30 cellular contexts compared by ENCODE assay signal in genomic region chr1:8790478-8790877, GRCh38.
"Had no signal": no experiment of that assay in that cellular context is flagged by ENCODE, and none has a peak within 500 bp of the region (broad histone marks: within the 10 kb centered on the region; RNA-seq: fewer than 3 reads in every experiment).

No MANE protein-coding gene starts in this region.

- H3K27ac Mint-ChIP-seq: activated CD4-positive, alpha-beta memory T cell treated with anti-CD3 and anti-CD28 coated beads for 36 hours; activated CD4-positive, alpha-beta T cell treated with anti-CD3 and anti-CD28 coated beads, Interleukin-2, amount 10 ng/mL, durations not matched to agents 24 days and 14 days; activated naive CD4-positive, alpha-beta T cell treated with anti-CD3 and anti-CD28 coated beads, Interleukin-2, amount 10 ng/mL, durations not matched to agents 7 days and 5 days; activated naive CD4-positive, alpha-beta T cell treated with anti-CD3 and anti-CD28 coated beads, Interleukin-2, amount 50 U/mL, for 72 hours; activated naive CD8-positive, alpha-beta T cell treated with anti-CD3 and anti-CD28 coated beads, Interleukin-2, amount 10 ng/mL, durations not matched to agents 7 days and 5 days; activated T-cell treated with anti-CD3 and anti-CD28 coated beads, Interleukin-2, amount 50 U/mL, for 24 hours; activated T-cell treated with anti-CD3 and anti-CD28 coated beads, Interleukin-2, amount 50 U/mL, for 72 hours; T-helper 2 cell treated with Interferon-gamma antibody and Interleukin-4, amounts not matched to agents 5 μg/mL and 100 μg/mL, for 36 hours had no signal

- H3K27me3 Mint-ChIP-seq: activated CD4-positive, alpha-beta memory T cell treated with anti-CD3 and anti-CD28 coated beads for 36 hours; activated CD4-positive, alpha-beta T cell treated with anti-CD3 and anti-CD28 coated beads, Interleukin-2, amount 10 ng/mL, durations not matched to agents 24 days and 14 days; activated naive CD4-positive, alpha-beta T cell treated with anti-CD3 and anti-CD28 coated beads, Interleukin-2, amount 10 ng/mL, durations not matched to agents 7 days and 5 days; activated naive CD8-positive, alpha-beta T cell treated with anti-CD3 and anti-CD28 coated beads, Interleukin-2, amount 10 ng/mL, durations not matched to agents 7 days and 5 days; activated T-cell treated with anti-CD3 and anti-CD28 coated beads, Interleukin-2, amount 50 U/mL, for 24 hours; brain; T-helper 17 cell had no signal

- H3K4me3 Mint-ChIP-seq: activated CD4-positive, alpha-beta memory T cell treated with anti-CD3 and anti-CD28 coated beads for 36 hours; activated CD4-positive, alpha-beta T cell treated with anti-CD3 and anti-CD28 coated beads, Interleukin-2, amount 10 ng/mL, durations not matched to agents 24 days and 14 days; activated naive CD4-positive, alpha-beta T cell treated with anti-CD3 and anti-CD28 coated beads, Interleukin-2, amount 10 ng/mL, durations not matched to agents 7 days and 5 days; activated naive CD8-positive, alpha-beta T cell treated with anti-CD3 and anti-CD28 coated beads, Interleukin-2, amount 10 ng/mL, durations not matched to agents 7 days and 5 days; activated T-cell treated with anti-CD3 and anti-CD28 coated beads, Interleukin-2, amount 50 U/mL, for 24 hours; activated T-cell treated with anti-CD3 and anti-CD28 coated beads, Interleukin-2, amount 50 U/mL, for 72 hours; brain; T-helper 17 cell; T-helper 2 cell treated with Interferon-gamma antibody and Interleukin-4, amounts not matched to agents 5 μg/mL and 100 μg/mL, for 36 hours had no signal

- H3K27me3 ChIP-seq: ascending aorta, breast epithelium, cardiac muscle cell, colonic mucosa had no signal

- H3K4me3 ChIP-seq: ascending aorta, breast epithelium, cardiac muscle cell, colonic mucosa had no signal

- H3K9me3 ChIP-seq: ascending aorta, breast epithelium, colonic mucosa had no signal

- H3K4me1 ChIP-seq: ascending aorta, colonic mucosa had no signal

- H3K27ac ChIP-seq: ascending aorta, colonic mucosa had no signal

- H3K36me3 Mint-ChIP-seq: activated CD4-positive, alpha-beta memory T cell treated with anti-CD3 and anti-CD28 coated beads for 36 hours; activated naive CD4-positive, alpha-beta T cell treated with anti-CD3 and anti-CD28 coated beads, Interleukin-2, amount 10 ng/mL, durations not matched to agents 7 days and 5 days; activated naive CD8-positive, alpha-beta T cell treated with anti-CD3 and anti-CD28 coated beads, Interleukin-2, amount 10 ng/mL, durations not matched to agents 7 days and 5 days had no signal

- H3K4me1 Mint-ChIP-seq: activated CD4-positive, alpha-beta T cell treated with anti-CD3 and anti-CD28 coated beads, Interleukin-2, amount 10 ng/mL, durations not matched to agents 24 days and 14 days; activated naive CD4-positive, alpha-beta T cell treated with anti-CD3 and anti-CD28 coated beads, Interleukin-2, amount 10 ng/mL, durations not matched to agents 7 days and 5 days had no signal

- ATAC-seq: activated CD4-positive, CD25-positive, alpha-beta regulatory T cell treated with anti-CD3 and anti-CD28 coated beads, Interleukin-2, amount 50 U/mL, for 24 hours; activated naive CD4-positive, alpha-beta T cell treated with anti-CD3 and anti-CD28 coated beads, Interleukin-2, amount 50 U/mL, for 72 hours; activated T-cell treated with anti-CD3 and anti-CD28 coated beads, Interleukin-2, amount 50 U/mL, for 72 hours; esophagus mucosa; T-helper 17 cell had no signal

- DNase-seq: activated CD4-positive, alpha-beta memory T cell treated with anti-CD3 and anti-CD28 coated beads for 36 hours; activated CD4-positive, alpha-beta T cell treated with anti-CD3 and anti-CD28 coated beads, Interleukin-2, amount 10 ng/mL, durations not matched to agents 24 days and 14 days; activated CD8-positive, alpha-beta memory T cell treated with anti-CD3 and anti-CD28 coated beads, Interleukin-2, amount 50 U/mL, for 48 hours; activated gamma-delta T cell; activated naive CD4-positive, alpha-beta T cell; activated naive CD4-positive, alpha-beta T cell treated with anti-CD3 and anti-CD28 coated beads, Interleukin-2, amount 10 ng/mL, durations not matched to agents 7 days and 5 days; activated naive CD8-positive, alpha-beta T cell treated with anti-CD3 and anti-CD28 coated beads, Interleukin-2, amount 10 ng/mL, durations not matched to agents 7 days and 5 days; activated T-cell treated with anti-CD3 and anti-CD28 coated beads for 4 hours; activated T-cell treated with anti-CD3 and anti-CD28 coated beads, Interleukin-2, amount 50 U/mL, for 24 hours; activated T-cell treated with anti-CD3 and anti-CD28 coated beads, Interleukin-2, amount 50 U/mL, for 72 hours; central memory CD4-positive, alpha-beta T cell; cerebellar nuclear complex; colonic mucosa; effector CD8-positive, alpha-beta T cell; foreskin fibroblast; head of caudate nucleus; hippocampal formation; T-helper 17 cell; T1000 had no signal

- H3K9me3 Mint-ChIP-seq: activated CD4-positive, alpha-beta memory T cell treated with anti-CD3 and anti-CD28 coated beads for 36 hours; activated CD4-positive, alpha-beta T cell treated with anti-CD3 and anti-CD28 coated beads, Interleukin-2, amount 10 ng/mL, durations not matched to agents 24 days and 14 days; activated naive CD4-positive, alpha-beta T cell treated with anti-CD3 and anti-CD28 coated beads, Interleukin-2, amount 10 ng/mL, durations not matched to agents 7 days and 5 days; activated naive CD4-positive, alpha-beta T cell treated with anti-CD3 and anti-CD28 coated beads, Interleukin-2, amount 50 U/mL, for 72 hours; activated naive CD8-positive, alpha-beta T cell treated with anti-CD3 and anti-CD28 coated beads, Interleukin-2, amount 10 ng/mL, durations not matched to agents 7 days and 5 days; activated T-cell treated with anti-CD3 and anti-CD28 coated beads, Interleukin-2, amount 50 U/mL, for 24 hours; activated T-cell treated with anti-CD3 and anti-CD28 coated beads, Interleukin-2, amount 50 U/mL, for 72 hours; T-helper 2 cell treated with Interferon-gamma antibody and Interleukin-4, amounts not matched to agents 5 μg/mL and 100 μg/mL, for 36 hours had no signal

- H3K36me3 ChIP-seq: ascending aorta, breast epithelium, cardiac muscle cell, colonic mucosa had no signal

- FAIRE-seq: endometrium, endothelial cell of umbilical vein, frontal cortex had no signal
